Comparison of ENCODE assay signal across 1 cellular context in genomic region chr17:41429667-41430066, GRCh38.
TF ChIP-seq lines count a peak whose summit lies in the region.

No MANE protein-coding gene starts in this region.

TF ChIP-seq in H1, 55 proteins besides CTCF, POLR2A, EP300 and RAD21:
- TF ChIP-seq ATF2 (IDR thresholded peaks at IDR 0.05; ENCODE audit: low read length) (no peak), ATF3 (IDR thresholded peaks at IDR 0.05; ENCODE audit: insufficient read depth, low read depth, low read length) (no peak), ASH2L (IDR thresholded peaks at IDR 0.05; ENCODE audit: low read length) (no peak), RBBP5 (IDR thresholded peaks at IDR 0.05; ENCODE audit: borderline replicate concordance, low read depth, low read length) (no peak), CBX5 (IDR thresholded peaks at IDR 0.05; ENCODE audit: low read depth, low read length) (no peak), BCL11A (IDR thresholded peaks at IDR 0.05; ENCODE audit: low read depth in 2 of 2, low read length in 2 of 2) (no peak)
